In genomic region chr20:35286077-35286898, GRCh38 we compare ENCODE assay signal across 16 cellular contexts. TPM values are rescaled to one million over a fixed set of nuclear protein-coding genes. Genes with fewer than 3 reads are reported as not detected.
A peak's percentile ranks its signal among the peaks of the same experiment; 100 is the strongest.
DNase-seq lines count a peak whose midpoint lies in the region; ATAC-seq and TF ChIP-seq lines count a peak whose summit lies in the region.
"Had no signal": no experiment of that assay in that cellular context is flagged by ENCODE, and none has a peak within 500 bp of the region (broad histone marks: within the 10 kb centered on the region; RNA-seq: fewer than 3 reads in every experiment).

No MANE protein-coding gene starts in this region.

- CTCF ChIA-PET in activated CD4-positive, alpha-beta T cell treated with anti-CD3 and anti-CD28 coated beads for 36 hours (lab: Charles Lee): interaction anchor here (0.6 to 1.4 kb wide), 2 partner anchors 16 to 17 kb away, joined by 5 to 6 read pairs; no protein-coding TSS in a partner anchor

- no peaks in the 10 kb centered on the region for H3K9me3 Mint-ChIP-seq in activated CD4-positive, alpha-beta T cell treated with anti-CD3 and anti-CD28 coated beads for 36 hours (ENCODE audit: low read depth)
- H3K9me3 Mint-ChIP-seq in glutamatergic neuron (ENCODE audit: unreplicated experiment) (peaks cover 20% of the 10 kb centered on the region), progenitor cell of endocrine pancreas (ENCODE audit: low read depth) (no peaks in the 10 kb centered on the region)

- H3K9me3 ChIP-seq in T-helper 17 cell (ENCODE audit: control insufficient read depth, low read length, poor library complexity, severe bottlenecking): no peaks in the 10 kb centered on the region

- H3K36me3 Mint-ChIP-seq in activated CD4-positive, alpha-beta T cell treated with anti-CD3 and anti-CD28 coated beads for 36 hours (ENCODE audit: low read depth): peaks cover 24% of the 10 kb centered on the region
- H3K36me3 Mint-ChIP-seq in T-helper 17 cell (ENCODE audit: low read depth) (peaks cover 2% of the 10 kb centered on the region), glutamatergic neuron (ENCODE audit: unreplicated experiment) (no peaks in the 10 kb centered on the region), progenitor cell of endocrine pancreas (ENCODE audit: insufficient read depth) (peaks cover 4% of the 10 kb centered on the region)

- peak overlapping the region; percentile 91 for H3K27ac Mint-ChIP-seq in activated CD4-positive, alpha-beta T cell treated with anti-CD3 and anti-CD28 coated beads for 36 hours
- H3K27ac Mint-ChIP-seq in T-helper 17 cell: peak overlapping the region; percentile 97
- H3K27ac Mint-ChIP-seq in glutamatergic neuron (ENCODE audit: unreplicated experiment): peak overlapping the region; percentile 97
- peak overlapping the region; percentile 93 for H3K27ac Mint-ChIP-seq in progenitor cell of endocrine pancreas

- H3K27me3 Mint-ChIP-seq in activated CD4-positive, alpha-beta T cell treated with anti-CD3 and anti-CD28 coated beads for 36 hours: no peaks in the 10 kb centered on the region
- H3K27me3 Mint-ChIP-seq in T-helper 17 cell: peaks cover 5% of the 10 kb centered on the region
- H3K27me3 Mint-ChIP-seq in glutamatergic neuron (ENCODE audit: unreplicated experiment): peaks cover 9% of the 10 kb centered on the region
- peaks cover 3% of the 10 kb centered on the region for H3K27me3 Mint-ChIP-seq in progenitor cell of endocrine pancreas

- no peak for DNase-seq in activated CD4-positive, alpha-beta T cell treated with anti-CD3 and anti-CD28 coated beads for 36 hours
- no peak for DNase-seq in activated CD4-positive, alpha-beta T cell treated with anti-CD3 and anti-CD28 coated beads, Interleukin-2, amount 50 U/mL, for 48 hours
- DNase-seq in T-helper 17 cell: no peak
- no peak for DNase-seq in glutamatergic neuron
- no peak for DNase-seq in progenitor cell of endocrine pancreas (ENCODE audit: low spot score, unreplicated experiment)
- DNase-seq in left ventricle myocardium superior: no peak
- DNase-seq: amygdala; head of caudate nucleus; Karpas-422; NCI-H2029 treated with DMSO at 0.1 percent for 48 hours; NK-92 treated with Interleukin-12 subunit alpha and Interleukin-12 subunit beta, amount 100 ng/mL, for 24 hours had no signal

- H3K4me1 Mint-ChIP-seq in activated CD4-positive, alpha-beta T cell treated with anti-CD3 and anti-CD28 coated beads for 36 hours: peaks cover 23% of the 10 kb centered on the region
- H3K4me1 Mint-ChIP-seq in T-helper 17 cell: peaks cover 17% of the 10 kb centered on the region
- peaks cover 14% of the 10 kb centered on the region for H3K4me1 Mint-ChIP-seq in glutamatergic neuron (ENCODE audit: low read depth, unreplicated experiment)
- H3K4me1 Mint-ChIP-seq in progenitor cell of endocrine pancreas (ENCODE audit: low read depth): peaks cover 23% of the 10 kb centered on the region

- H3K4me3 Mint-ChIP-seq in activated CD4-positive, alpha-beta T cell treated with anti-CD3 and anti-CD28 coated beads for 36 hours: peak overlapping the region; percentile 81
- H3K4me3 Mint-ChIP-seq in T-helper 17 cell: peak overlapping the region; percentile 99
- peak overlapping the region; percentile 91 for H3K4me3 Mint-ChIP-seq in glutamatergic neuron (ENCODE audit: unreplicated experiment)
- peak overlapping the region; percentile 81 for H3K4me3 Mint-ChIP-seq in progenitor cell of endocrine pancreas (ENCODE audit: low read depth)

- POLR2A ChIA-PET in activated CD4-positive, alpha-beta T cell treated with anti-CD3 and anti-CD28 coated beads for 36 hours (lab: Charles Lee): no interaction called here

- intact Hi-C loops in activated CD4-positive, alpha-beta T cell treated with anti-CD3 and anti-CD28 coated beads for 36 hours (cut with DNase I, micrococcal nuclease): no loop called here
- intact Hi-C loops in left ventricle myocardium superior (cut with micrococcal nuclease): no loop called here

- TF ChIP-seq CTCF in glutamatergic neuron (IDR thresholded peaks at IDR 0.05; ENCODE audit: partially characterized antibody, unreplicated experiment) (no peak), progenitor cell of endocrine pancreas (IDR thresholded peaks at IDR 0.05; ENCODE audit: unreplicated experiment) (no peak)

- ATAC-seq in activated CD4-positive, alpha-beta T cell treated with anti-CD3 and anti-CD28 coated beads for 36 hours: no peak
- ATAC-seq in T-helper 17 cell (no peak), GM21423 (IDR thresholded peaks at IDR 0.05; ENCODE audit: unreplicated experiment) (no peak), left ventricle myocardium superior (no peak), GM19324 (IDR thresholded peaks at IDR 0.05; ENCODE audit: low FRiP score, unreplicated experiment) (no peak)

RNA-seq across cellular contexts. Expression of gene EIF6, which starts 1.7 kb away (rescaled TPM):
- 100 to 1,000 TPM; 110 to 124 TPM for total RNA-seq in activated CD4-positive, alpha-beta T cell treated with anti-CD3 and anti-CD28 coated beads for 36 hours
- total RNA-seq in T-helper 17 cell (10 to 100 TPM; 39.4 to 43.6 TPM), glutamatergic neuron (ENCODE audit: unreplicated experiment) (85.2 TPM), progenitor cell of endocrine pancreas (108 and 109 TPM in 2 replicates), left ventricle myocardium superior (34.6 TPM)

RNA-seq across cellular contexts. Expression of gene FAM83C, which starts 5.9 kb away (rescaled TPM):
- total RNA-seq in activated CD4-positive, alpha-beta T cell treated with anti-CD3 and anti-CD28 coated beads for 36 hours: not detected
- total RNA-seq in T-helper 17 cell (not detected), glutamatergic neuron (ENCODE audit: unreplicated experiment) (not detected), progenitor cell of endocrine pancreas (not detected in 2 replicates), left ventricle myocardium superior (not detected)
- total RNA-seq: pulmonary artery endothelial cell, SK-MEL-5, temporal lobe had no signal

RNA-seq across cellular contexts. Expression of gene MMP24OS, which starts 8.4 kb away (rescaled TPM):
- total RNA-seq in activated CD4-positive, alpha-beta T cell treated with anti-CD3 and anti-CD28 coated beads for 36 hours: 10 to 100 TPM; 44.6 to 56.8 TPM
- total RNA-seq in T-helper 17 cell (10 to 100 TPM; 60.8 to 64.4 TPM), glutamatergic neuron (ENCODE audit: unreplicated experiment) (99.0 TPM), progenitor cell of endocrine pancreas (55.6 and 59.1 TPM in 2 replicates), left ventricle myocardium superior (48.4 TPM)

RNA-seq across cellular contexts. Expression of gene MMP24, which starts 59.8 kb away (rescaled TPM):
- not detected for total RNA-seq in activated CD4-positive, alpha-beta T cell treated with anti-CD3 and anti-CD28 coated beads for 36 hours
- under 1 TPM; 0.15 to 0.16 TPM for total RNA-seq in T-helper 17 cell
- 19.0 TPM for total RNA-seq in glutamatergic neuron (ENCODE audit: unreplicated experiment)
- total RNA-seq in progenitor cell of endocrine pancreas: 3.4 TPM in 2 replicates
- total RNA-seq in left ventricle myocardium superior: 0.45 TPM
